In the genomic region with DNA sequence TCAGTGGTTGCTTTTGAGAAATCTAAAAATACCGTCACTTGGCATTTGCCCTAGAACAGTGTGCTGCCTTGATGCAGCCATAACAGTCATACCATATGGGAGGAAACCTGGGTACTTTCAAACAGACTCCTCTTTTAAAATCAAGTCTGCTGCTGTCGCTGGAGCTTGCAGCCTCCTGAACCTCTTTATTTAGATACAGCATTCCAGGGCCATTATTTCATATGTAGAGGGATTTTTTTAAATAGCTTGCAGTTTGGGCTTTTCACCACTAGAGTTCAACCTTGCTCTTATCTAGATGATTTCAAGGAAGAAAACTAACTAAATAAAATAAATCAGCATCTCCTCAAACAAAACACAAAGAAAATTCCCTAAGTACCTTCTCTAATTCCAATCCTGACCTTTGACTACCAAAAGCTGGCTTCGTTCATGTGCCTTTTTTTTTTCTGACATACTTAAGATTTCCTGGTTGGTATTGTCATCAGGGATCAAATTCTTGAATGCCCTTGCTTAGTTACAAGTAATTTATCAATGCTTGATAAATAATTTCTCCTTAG, we compare ENCODE assay signal across 8 cellular contexts.
DNase-seq lines count a peak whose midpoint lies in the region; ATAC-seq, FAIRE-seq and TF ChIP-seq lines count a peak whose summit lies in the region.

No MANE protein-coding gene starts in this region.

- TF ChIP-seq CTCF in kidney (IDR thresholded peaks at IDR 0.05; ENCODE audit: borderline replicate concordance, extremely low read depth, insufficient read depth), result peak; percentile 24

- H3K9me3 ChIP-seq in kidney (ENCODE audit: control insufficient read depth in 1 of 2, low read length in 2 of 2), result no peaks in the 10 kb centered on the region

- no peaks in the 10 kb centered on the region for H3K36me3 ChIP-seq in kidney (ENCODE audit: control insufficient read depth in 1 of 2, insufficient read depth in 2 of 2, low read length in 2 of 2)

- DNase-seq in ELF-1 (ENCODE audit: low read depth, low spot score), result peak; percentile 24
- peak; percentile 33 for DNase-seq in Jurkat, Clone E6-1 (ENCODE audit: low read depth, low spot score)
- DNase-seq in amniotic epithelial cell (ENCODE audit: low read depth), result peak; percentile 71
- DNase-seq in kidney, result no peak

- H3K9ac ChIP-seq in kidney (ENCODE audit: low read length in 2 of 2), result no peak overlapping the region

- intact Hi-C loops in kidney (cut with DNase I), result no loop called here

- ATAC-seq in GM19397 (IDR thresholded peaks at IDR 0.05; ENCODE audit: unreplicated experiment) (no peak), GM21360 (IDR thresholded peaks at IDR 0.05; ENCODE audit: unreplicated experiment) (no peak), HG03432 (IDR thresholded peaks at IDR 0.05; ENCODE audit: unreplicated experiment) (no peak), GM18517 (IDR thresholded peaks at IDR 0.05; ENCODE audit: unreplicated experiment) (no peak)

- no peak overlapping the region for H3K27ac ChIP-seq in kidney (ENCODE audit: low read depth in 2 of 2, low read length in 2 of 2)

- no peak for FAIRE-seq in kidney (lab: Jason Lieb, UNC)

- H3K4me1 ChIP-seq in kidney (ENCODE audit: control insufficient read depth in 1 of 2, insufficient read depth in 1 of 2, low read depth in 1 of 2, low read length in 2 of 2), result no peaks in the 10 kb centered on the region

- no peak overlapping the region for H3K4me3 ChIP-seq in Jurkat, Clone E6-1 (ENCODE audit: low read length)
- H3K4me3 ChIP-seq in kidney (ENCODE audit: low read length in 2 of 2), result no peak overlapping the region
